Comparison of ENCODE assay signal across 12 cellular contexts in genomic region chr7:151311294-151311864, GRCh38. TPM values are rescaled to one million over a fixed set of nuclear protein-coding genes. Genes with fewer than 3 reads are reported as not detected.
DNase-seq lines count a peak whose midpoint lies in the region; ATAC-seq, FAIRE-seq and TF ChIP-seq lines count a peak whose summit lies in the region.
"Had no signal": no experiment of that assay in that cellular context is flagged by ENCODE, and none has a peak within 500 bp of the region (broad histone marks: within the 10 kb centered on the region; RNA-seq: fewer than 3 reads in every experiment).

No MANE protein-coding gene starts in this region.

- WGBS in HepG2 (ENCODE audit: low lambda C conversion rate): 27% methylated on average over 6 of the region's 6 CpGs

- H3K27me3 ChIP-seq in HepG2 (ENCODE audit: control insufficient read depth in 1 of 2, insufficient read depth in 2 of 2, low read length in 2 of 2) (peaks cover 0 to 21% of the 10 kb centered on the region in 2 experiments; a peak in 2 of 5 replicates), gastrocnemius medialis (no peaks in the 10 kb centered on the region)

- no peak overlapping the region for H3K9ac ChIP-seq in HepG2 (ENCODE audit: insufficient read depth, low read depth, low read length)

- H3K27ac ChIP-seq in VCaP: no peak overlapping the region
- H3K27ac ChIP-seq in HepG2 (ENCODE audit: extremely low read length, insufficient read depth, low read length): no peak overlapping the region
- H3K27ac ChIP-seq in gastrocnemius medialis: no peak overlapping the region
- H3K27ac ChIP-seq: heart left ventricle had no signal

- H3K4me3 ChIP-seq in HepG2 (replicated peaks in 1 of 3; ENCODE audit: insufficient read depth in 1 of 3, low read depth in 2 of 3, low read length in 3 of 3): no peak overlapping the region
- no peak overlapping the region for H3K4me3 ChIP-seq in gastrocnemius medialis
- H3K4me3 ChIP-seq: heart left ventricle had no signal

- no peaks in the 10 kb centered on the region for H4K20me1 ChIP-seq in HepG2 (ENCODE audit: insufficient read depth, low read length)

- H3K79me2 ChIP-seq in HepG2 (ENCODE audit: insufficient read depth, low read length): no peaks in the 10 kb centered on the region

- intact Hi-C loops in HepG2 (cut with micrococcal nuclease; ENCODE audit: unreplicated experiment): no loop called here
- intact Hi-C loops in gastrocnemius medialis (cut with DNase I; ENCODE audit: low total_unique reads): no loop called here

- FAIRE-seq in HepG2 (lab: Jason Lieb, UNC): no peak
- no peak for FAIRE-seq in HTR-8/SVneo (lab: Jason Lieb, UNC)

- no peak for TF ChIP-seq POLR2A in HepG2 (IDR thresholded peaks at IDR 0.05; ENCODE audit: insufficient read depth in 1 of 2, low read depth in 2 of 2, low read length in 2 of 2)
- no peak for TF ChIP-seq POLR2A in gastrocnemius medialis (IDR thresholded peaks at IDR 0.05)

- POLR2A ChIA-PET in HepG2 (lab: Yijun Ruan, JAX): no interaction called here

- CTCF ChIA-PET in HepG2 (lab: Yijun Ruan, JAX; ENCODE audit: low intra/inter-chr PET ratio, low total read pairs): interaction anchor here (1.3 to 1.4 kb wide), 2 partner anchors 39 to 40 kb away, joined by 4 to 14 read pairs; no protein-coding TSS in a partner anchor

- peaks cover 4% of the 10 kb centered on the region for H3K9me3 ChIP-seq in HepG2 (ENCODE audit: low read length)
- H3K9me3 ChIP-seq in gastrocnemius medialis: no peaks in the 10 kb centered on the region

- TF ChIP-seq RAD21 in HepG2 (CRISPR knock-in tag; IDR thresholded peaks at IDR 0.05): no peak

- BruUV-seq in HepG2 (replicated peaks; lab: Mats Ljungman, UMichigan): no TSS peak

- H3K4me1 ChIP-seq in HepG2 (ENCODE audit: insufficient read depth, low read length) (peaks cover 6% of the 10 kb centered on the region; the same call in 1 of the 2 replicates), gastrocnemius medialis (peaks cover 6% of the 10 kb centered on the region in 2 donors)

- H2AFZ ChIP-seq in HepG2 (ENCODE audit: low read length): no peak overlapping the region

- no peaks in the 10 kb centered on the region for H3K36me3 ChIP-seq in HepG2 (replicated peaks in 1 of 2; ENCODE audit: control insufficient read depth in 1 of 2, insufficient read depth in 2 of 2, low read length in 2 of 2)
- H3K36me3 ChIP-seq in gastrocnemius medialis: no peaks in the 10 kb centered on the region
- H3K36me3 ChIP-seq: heart left ventricle had no signal

- DNase-seq in NCI-H526 (lab: John Stamatoyannopoulos, UW) (peak; percentile 26 to 60), NCI-H526 treated with DMSO at 0.1 percent for 48 hours (lab: John Stamatoyannopoulos, UW) (no peak), HT1080 (ENCODE audit: low read depth) (peak; percentile 52), HepG2 (ENCODE audit: low spot score) (peak; percentile 45), COLO829 (ENCODE audit: low spot score) (no peak), HTR-8/SVneo (ENCODE audit: insufficient read length, low spot score) (no peak), gastrocnemius medialis (no peak)
- DNase-seq: activated T-cell treated with anti-CD3 and anti-CD28 coated beads, Interleukin-2, amount 50 U/mL, for 4 hours; NCI-H2029 had no signal

- no peak overlapping the region for H3K4me2 ChIP-seq in HepG2 (ENCODE audit: low read depth, low read length)

- ATAC-seq in HepG2 (peak; percentile 21; the same call in 2 of the 3 replicates), gastrocnemius medialis (no peak)
- ATAC-seq: activated T-cell treated with anti-CD3 and anti-CD28 coated beads, Interleukin-2, amount 50 U/mL, for 4 hours; heart left ventricle; stimulated activated naive CD8-positive, alpha-beta T cell treated with anti-CD3 and anti-CD28 coated beads, Interleukin-15, amount 100 ng/mL, for 72 hours had no signal

- in situ Hi-C loops in HepG2 (cut with HindIII; ENCODE audit: extremely low pct_ligation_motif_present, low pct_unique_long_range_greater_than_20kb): no loop called here
- in situ Hi-C loops in gastrocnemius medialis (cut with MboI; ENCODE audit: low sequenced_read_pairs in 4 of 4): no loop called here

- TF ChIP-seq CTCF in VCaP (conservative IDR thresholded peaks at IDR 0.05) (peak; percentile 48), HepG2 (CRISPR knock-in tag; IDR thresholded peaks at IDR 0.05) (peak; percentile 69), gastrocnemius medialis (IDR thresholded peaks at IDR 0.05 in 4 of 5, conservative IDR thresholded peaks at IDR 0.05 in 1 of 5) (peak in 1 of 5 experiments; percentile 14)

- TF ChIP-seq EP300 in HepG2 (IDR thresholded peaks at IDR 0.05; ENCODE audit: low read depth in 2 of 2, low read length in 2 of 2): no peak
- TF ChIP-seq EP300 in HepG2 (CRISPR knock-in tag; IDR thresholded peaks at IDR 0.05; ENCODE audit: borderline replicate concordance): no peak

TF ChIP-seq in HepG2, 621 proteins besides CTCF, POLR2A, EP300 and RAD21:
- TF ChIP-seq KLF11 (CRISPR knock-in tag; IDR thresholded peaks at IDR 0.05): no peak
- TF ChIP-seq DR1 (CRISPR knock-in tag; IDR thresholded peaks at IDR 0.05): no peak
- no peak for TF ChIP-seq ZSCAN12 (CRISPR knock-in tag; IDR thresholded peaks at IDR 0.05)
- no peak for TF ChIP-seq MIER2 (CRISPR knock-in tag; IDR thresholded peaks at IDR 0.05)
- TF ChIP-seq ZNF101 (CRISPR knock-in tag; IDR thresholded peaks at IDR 0.05; ENCODE audit: borderline replicate concordance, low read depth): no peak
- TF ChIP-seq BRCA1 (CRISPR knock-in tag; IDR thresholded peaks at IDR 0.05): no peak
- TF ChIP-seq ZNF280D (CRISPR knock-in tag; IDR thresholded peaks at IDR 0.05): peak; percentile 69; the same call in 1 of the 2 replicates
- peak; percentile 77; the same call in 1 of the 2 replicates for TF ChIP-seq SETDB1 (CRISPR knock-in tag; IDR thresholded peaks at IDR 0.05; ENCODE audit: borderline replicate concordance)

RNA-seq across cellular contexts. Expression of gene NUB1, which starts 30.2 kb away (rescaled TPM):
- 57.7 and 59.7 TPM in 2 replicates for total RNA-seq in HT1080 (2014; rRNA removed; shearing (Covaris generic))
- 62.1 and 68.5 TPM in 2 replicates for polyA plus RNA-seq in HT1080 (2015; cell fraction: cytosol; rRNA removed)
- 80.8 and 84.1 TPM in 2 replicates for polyA plus RNA-seq in HT1080 (2015; cell fraction: nucleus; rRNA removed)
- 37.0 and 47.3 TPM in 2 replicates for total RNA-seq in HepG2 (2016; rRNA removed; fragmentation: Illumina TruSeq; extraction: Trizol)
- 4.7 and 6.0 TPM in 2 replicates for total RNA-seq in HepG2 (2016; cell fraction: cytosol; rRNA removed; fragmentation: Illumina TruSeq; extraction: Trizol; ENCODE audit: low read depth)
- total RNA-seq in HepG2 (2016; cell fraction: insoluble cytoplasmic fraction; rRNA removed; fragmentation: Illumina TruSeq; extraction: Trizol): 35.2 and 42.6 TPM in 2 replicates
- 10.8 and 12.6 TPM in 2 replicates for total RNA-seq in HepG2 (2016; cell fraction: membrane; rRNA removed; fragmentation: Illumina TruSeq; extraction: Trizol)
- 18.9 and 20.1 TPM in 2 replicates for total RNA-seq in HepG2 (2016; cell fraction: nucleus; rRNA removed; fragmentation: Illumina TruSeq; extraction: Trizol)
- polyA plus RNA-seq in HepG2 (2011; rRNA removed): 26.0 and 27.1 TPM in 2 replicates
- polyA plus RNA-seq in HepG2 (2011; cell fraction: cytosol; rRNA removed): 19.1 and 22.8 TPM in 2 replicates
- polyA plus RNA-seq in HepG2 (2011; cell fraction: nucleus; rRNA removed): 33.3 and 38.5 TPM in 2 replicates
- 42.2 and 43.6 TPM in 2 replicates for polyA plus RNA-seq in HepG2 (2012)
- polyA plus RNA-seq in HepG2 (2016; cell fraction: cytosol; fragmentation: Illumina TruSeq; extraction: Trizol; ENCODE audit: low read depth): 2.7 and 3.1 TPM in 2 replicates
- 47.8 and 54.9 TPM in 2 replicates for polyA plus RNA-seq in HepG2 (2016; cell fraction: insoluble cytoplasmic fraction; fragmentation: Illumina TruSeq; extraction: Trizol; ENCODE audit: low read depth)
- polyA plus RNA-seq in HepG2 (2016; cell fraction: membrane; fragmentation: Illumina TruSeq; extraction: Trizol; ENCODE audit: low read depth): 6.4 and 6.9 TPM in 2 replicates
- 27.0 and 28.5 TPM in 2 replicates for polyA plus RNA-seq in HepG2 (2016; cell fraction: nucleus; fragmentation: Illumina TruSeq; extraction: Trizol; ENCODE audit: insufficient read depth, low read depth)
- polyA minus RNA-seq in HepG2 (2011; rRNA and poly(A)+ RNA removed; ENCODE audit: low replicate concordance): 32.1 and 35.9 TPM in 2 replicates
- 22.8 and 23.4 TPM in 2 replicates for polyA minus RNA-seq in HepG2 (2011; cell fraction: cytosol; rRNA and poly(A)+ RNA removed)
- 31.8 and 46.1 TPM in 2 replicates for polyA minus RNA-seq in HepG2 (2011; cell fraction: nucleus; rRNA and poly(A)+ RNA removed)
- 10 to 100 TPM; 45.3 to 59.0 (median 49.7) TPM for total RNA-seq in gastrocnemius medialis

Comparison
In these comparisons a context has a peak if more than half of its experiments do, and no peak if none do; other contexts are left out.
1. DNase-seq: peak in NCI-H526 (2 of 2), HT1080 (single experiment) and HepG2 (single experiment); none in NCI-H526 treated with DMSO at 0.1 percent for 48 hours (single experiment), COLO829 (single experiment), HTR-8/SVneo (single experiment) and gastrocnemius medialis (0 of 2).